ENCODE assay signal across 16 cellular contexts in genomic region chr5:33583332-33583731, GRCh38.
"Had no signal": no experiment of that assay in that cellular context is flagged by ENCODE, and none has a peak within 500 bp of the region (broad histone marks: within the 10 kb centered on the region; RNA-seq: fewer than 3 reads in every experiment).

No MANE protein-coding gene starts in this region.

- H3K27me3 ChIP-seq: heart left ventricle, pancreas, stomach, transverse colon had no signal

- DNase-seq: effector CD4-positive, alpha-beta T cell; heart left ventricle; hippocampal formation; left colon; mesendoderm; naive B cell; occipital lobe; pancreas; right cardiac atrium; small intestine; stimulated activated CD4-positive, alpha-beta T cell treated with anti-CD3 and anti-CD28 coated beads, Interleukin-12 subunit alpha, Interleukin-12 subunit beta, amount 100 ng/mL, for 4 hours; stimulated activated naive CD4-positive, alpha-beta T cell; stomach; substantia nigra; transverse colon had no signal

- H3K27ac ChIP-seq: heart left ventricle, pancreas, stomach, thoracic aorta, transverse colon had no signal

- ATAC-seq: heart left ventricle, left colon, pancreas, right cardiac atrium had no signal

- H3K4me3 ChIP-seq: heart left ventricle, pancreas, stomach, thoracic aorta, transverse colon had no signal

- H3K4me1 ChIP-seq: heart left ventricle, pancreas, stomach, transverse colon had no signal

- H3K36me3 ChIP-seq: heart left ventricle, pancreas, stomach, thoracic aorta, transverse colon had no signal

- H3K9me3 ChIP-seq: heart left ventricle, pancreas, stomach, thoracic aorta, transverse colon had no signal
